ENCODE assay signal across 19 cellular contexts in genomic region chr21:44758141-44758561, GRCh38. TPM values are rescaled to one million over a fixed set of nuclear protein-coding genes. Genes with fewer than 3 reads are reported as not detected.
A peak's percentile ranks its signal among the peaks of the same experiment; 100 is the strongest.
DNase-seq lines count a peak whose midpoint lies in the region; ATAC-seq and TF ChIP-seq lines count a peak whose summit lies in the region.
"Had no signal": no experiment of that assay in that cellular context is flagged by ENCODE, and none has a peak within 500 bp of the region (broad histone marks: within the 10 kb centered on the region; RNA-seq: fewer than 3 reads in every experiment).

No MANE protein-coding gene starts in this region.

- H3K27ac Mint-ChIP-seq in activated T-cell treated with anti-CD3 and anti-CD28 coated beads, Interleukin-2, amount 50 U/mL, for 24 hours, result no peak overlapping the region
- no peak overlapping the region for H3K27ac Mint-ChIP-seq in WTC11
- H3K27ac Mint-ChIP-seq: CD4-positive, alpha-beta T cell; HFFc6 had no signal

- no peak overlapping the region for H3K4me3 Mint-ChIP-seq in activated T-cell treated with anti-CD3 and anti-CD28 coated beads, Interleukin-2, amount 50 U/mL, for 24 hours
- H3K4me3 Mint-ChIP-seq in WTC11, result no peak overlapping the region
- H3K4me3 Mint-ChIP-seq: CD4-positive, alpha-beta T cell; HFFc6 had no signal

- H3K27me3 Mint-ChIP-seq in activated T-cell treated with anti-CD3 and anti-CD28 coated beads, Interleukin-2, amount 50 U/mL, for 24 hours, result no peaks in the 10 kb centered on the region
- H3K27me3 Mint-ChIP-seq in WTC11 (ENCODE audit: low read depth), result peaks cover 27% of the 10 kb centered on the region
- H3K27me3 Mint-ChIP-seq: CD4-positive, alpha-beta T cell had no signal

- H3K27ac ChIP-seq in osteoblast (ENCODE audit: low read depth, low read length), result no peak overlapping the region
- H3K27ac ChIP-seq in upper lobe of right lung, result no peak overlapping the region

- no peak overlapping the region for H2AFZ ChIP-seq in osteoblast (ENCODE audit: low read length)

- H3K4me3 ChIP-seq in osteoblast (ENCODE audit: insufficient read depth, low read length) (no peak overlapping the region), upper lobe of right lung (no peak overlapping the region), foreskin fibroblast (ENCODE audit: low read depth in 1 of 2, low read length in 2 of 2) (no peak overlapping the region)
- H3K4me3 ChIP-seq: GM12878 had no signal

- H3K79me2 ChIP-seq in osteoblast (ENCODE audit: insufficient read depth, low read length), result no peaks in the 10 kb centered on the region

- H3K27me3 ChIP-seq in osteoblast (ENCODE audit: insufficient read depth, low read length) (no peaks in the 10 kb centered on the region), upper lobe of right lung (no peaks in the 10 kb centered on the region)
- H3K27me3 ChIP-seq: BE2C had no signal

- POLR2A ChIA-PET in WTC11 (lab: Charles Lee), result no interaction called here

- H3K4me1 ChIP-seq in osteoblast (ENCODE audit: insufficient read depth, low read length) (no peaks in the 10 kb centered on the region), upper lobe of right lung (no peaks in the 10 kb centered on the region)
- H3K4me1 ChIP-seq: BE2C had no signal

- no peak for ATAC-seq in WTC11
- no peak for ATAC-seq in upper lobe of right lung
- ATAC-seq: GM12878, HepG2 had no signal

- CTCF ChIA-PET in WTC11 (lab: Charles Lee), result interaction anchor here (1.2 to 3.8 kb wide), 4 partner anchors 10 to 140 kb away, joined by 4 to 18 read pairs (median 6); no protein-coding TSS in a partner anchor

- H3K4me2 ChIP-seq in osteoblast (ENCODE audit: insufficient read depth, low read length), result no peak overlapping the region

- peak; percentile 21 for DNase-seq in activated T-cell treated with anti-CD3 and anti-CD28 coated beads, Interleukin-2, amount 50 U/mL, for 24 hours
- DNase-seq in activated T-cell treated with anti-CD3 and anti-CD28 coated beads, Interleukin-2, amount 50 U/mL, for 48 hours, result no peak
- DNase-seq in WTC11 (ENCODE audit: low spot score) (peak; percentile 3), osteoblast (ENCODE audit: insufficient read length, low spot score, missing footprints) (peak; percentile 77), upper lobe of right lung (peak; percentile 58), foreskin fibroblast (no peak), DMS53 treated with DMSO at 0.1 percent for 48 hours (lab: John Stamatoyannopoulos, UW; ENCODE audit: unreplicated experiment) (no peak)
- DNase-seq: BE2C; CD4-positive, alpha-beta T cell; EL; HFFc6; KBM-7; NCI-H1105; SHP77 treated with DMSO at 0.1 percent for 48 hours had no signal

- H3K9me3 ChIP-seq in osteoblast (ENCODE audit: low read depth, low read length), result no peaks in the 10 kb centered on the region
- no peaks in the 10 kb centered on the region for H3K9me3 ChIP-seq in upper lobe of right lung
- H3K9me3 ChIP-seq: BE2C had no signal

- H3K36me3 Mint-ChIP-seq in activated T-cell treated with anti-CD3 and anti-CD28 coated beads, Interleukin-2, amount 50 U/mL, for 24 hours (ENCODE audit: low read depth), result no peaks in the 10 kb centered on the region
- peaks cover 21% of the 10 kb centered on the region for H3K36me3 Mint-ChIP-seq in WTC11

- no peaks in the 10 kb centered on the region for H3K9me3 Mint-ChIP-seq in activated T-cell treated with anti-CD3 and anti-CD28 coated beads, Interleukin-2, amount 50 U/mL, for 24 hours
- peaks cover 18% of the 10 kb centered on the region for H3K9me3 Mint-ChIP-seq in WTC11

- peaks cover 2% of the 10 kb centered on the region for H3K4me1 Mint-ChIP-seq in activated T-cell treated with anti-CD3 and anti-CD28 coated beads, Interleukin-2, amount 50 U/mL, for 24 hours (ENCODE audit: low read depth)
- H3K4me1 Mint-ChIP-seq in WTC11, result peaks cover 26% of the 10 kb centered on the region

- intact Hi-C loops in upper lobe of right lung (cut with DNase I), result no loop called here

- H3K36me3 ChIP-seq in osteoblast (ENCODE audit: insufficient read depth, low read length) (no peaks in the 10 kb centered on the region), upper lobe of right lung (no peaks in the 10 kb centered on the region)
- H3K36me3 ChIP-seq: BE2C had no signal

- no peak for TF ChIP-seq CTCF in WTC11 (IDR thresholded peaks at IDR 0.05)
- no peak for TF ChIP-seq CTCF in osteoblast (IDR thresholded peaks at IDR 0.05; ENCODE audit: extremely low read depth, low read depth, low read length)
- TF ChIP-seq CTCF in upper lobe of right lung (IDR thresholded peaks at IDR 0.05), result no peak
- no peak for TF ChIP-seq CTCF in foreskin fibroblast (IDR thresholded peaks at IDR 0.05; ENCODE audit: low read depth, low read length)

- no peaks in the 10 kb centered on the region for H4K20me1 ChIP-seq in osteoblast (ENCODE audit: insufficient read depth, low read length)

TF ChIP-seq in WTC11, 78 proteins besides CTCF, POLR2A, EP300 and RAD21:
- no peak for TF ChIP-seq MLX (CRISPR knock-in tag; IDR thresholded peaks at IDR 0.05)
- no peak for TF ChIP-seq TEAD4 (CRISPR knock-in tag; IDR thresholded peaks at IDR 0.05)
- no peak for TF ChIP-seq MYBL2 (CRISPR knock-in tag; IDR thresholded peaks at IDR 0.05)
- no peak for TF ChIP-seq ZNF121 (CRISPR knock-in tag; IDR thresholded peaks at IDR 0.05)
- no peak for TF ChIP-seq NR1H2 (CRISPR knock-in tag; IDR thresholded peaks at IDR 0.05)
- TF ChIP-seq FOXK1 (CRISPR knock-in tag; IDR thresholded peaks at IDR 0.05), result no peak
- no peak for TF ChIP-seq HMGA2 (CRISPR knock-in tag; IDR thresholded peaks at IDR 0.05)
- TF ChIP-seq USF1 (CRISPR knock-in tag; IDR thresholded peaks at IDR 0.05), result no peak
- TF ChIP-seq ATF3 (CRISPR knock-in tag; conservative IDR thresholded peaks at IDR 0.05), result no peak
TF ChIP-seq in WTC11: peak in this region for 0.

RNA-seq across cellular contexts. Expression of gene UBE2G2, which starts 43.5 kb away (rescaled TPM):
- total RNA-seq in WTC11 (2021), result 109 to 117 TPM (median 113 TPM) in 3 replicates
- 75.3 and 94.3 TPM in 2 replicates for total RNA-seq in osteoblast
- total RNA-seq in upper lobe of right lung, result 78.8 TPM

RNA-seq across cellular contexts. Expression of gene TSPEAR, which starts 46.8 kb away (rescaled TPM):
- total RNA-seq in WTC11 (2021) (2.1 to 2.9 TPM (median 2.7 TPM) in 3 replicates), osteoblast (not detected in 2 replicates), upper lobe of right lung (0.23 TPM)
- total RNA-seq: A172; CD4-positive, alpha-beta T cell; GM12878; HFFc6; OCI-LY7; RPMI7951 had no signal

RNA-seq across cellular contexts. Expression of gene SUMO3, which starts 59.7 kb away (rescaled TPM):
- total RNA-seq in WTC11 (2021) (81.7 to 86.3 TPM (median 85.4 TPM) in 3 replicates), osteoblast (80.7 and 82.8 TPM in 2 replicates), upper lobe of right lung (85.0 TPM)

Comparison
In these comparisons a context has a peak if more than half of its experiments do, and no peak if none do; other contexts are left out.
1. DNase-seq: peak in activated T-cell treated with anti-CD3 and anti-CD28 coated beads, Interleukin-2, amount 50 U/mL, for 24 hours (single experiment), WTC11 (single experiment), osteoblast (single experiment) and upper lobe of right lung (single experiment); none in activated T-cell treated with anti-CD3 and anti-CD28 coated beads, Interleukin-2, amount 50 U/mL, for 48 hours (0 of 2), foreskin fibroblast (0 of 2) and DMS53 treated with DMSO at 0.1 percent for 48 hours (single experiment).